ENCODE assay signal across 15 cellular contexts in the genomic region with DNA sequence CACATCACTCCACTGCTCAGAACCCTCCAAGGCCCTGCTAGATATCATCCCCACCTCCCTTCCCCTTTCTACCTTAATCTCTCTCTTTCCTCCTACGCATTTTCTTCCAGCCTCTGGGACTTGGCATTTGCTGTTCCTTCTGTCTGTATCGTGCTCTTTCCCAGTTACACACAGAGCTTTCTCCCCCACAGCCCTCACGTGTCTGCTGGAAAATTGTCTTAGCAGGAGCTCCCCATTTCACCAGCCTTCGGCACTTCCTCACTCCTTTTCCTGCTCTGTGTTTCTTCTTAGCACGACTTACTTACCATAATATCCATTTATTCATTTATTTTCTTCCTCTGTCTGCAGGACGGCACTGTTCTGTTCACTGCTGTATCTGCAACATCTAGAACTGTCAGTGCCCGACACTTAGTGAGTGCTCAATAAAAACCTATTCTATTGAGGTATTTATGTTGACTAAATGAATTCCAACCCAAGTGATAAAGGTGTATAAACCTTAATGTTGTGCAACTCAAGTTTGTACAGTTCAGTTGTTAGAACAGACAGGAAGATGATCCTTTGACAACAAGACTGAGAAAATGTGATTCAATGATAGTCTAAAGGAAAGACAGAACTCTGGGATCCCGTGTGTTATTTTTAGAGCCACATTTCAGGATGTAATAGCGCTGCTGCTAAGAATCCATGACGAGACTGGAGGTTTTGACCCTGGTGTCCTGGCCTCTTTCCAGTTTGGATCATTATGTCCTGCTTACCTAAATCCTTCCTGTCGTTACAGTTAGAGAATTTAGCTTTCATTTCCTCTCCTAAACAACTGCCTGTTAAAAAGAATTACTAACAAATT.
DNase-seq lines count a peak whose midpoint lies in the region; ATAC-seq and TF ChIP-seq lines count a peak whose summit lies in the region.
"Had no signal": no experiment of that assay in that cellular context is flagged by ENCODE, and none has a peak within 500 bp of the region (broad histone marks: within the 10 kb centered on the region; RNA-seq: fewer than 3 reads in every experiment).

No MANE protein-coding gene starts in this region.

- peaks cover 25% of the 10 kb centered on the region for H3K4me1 Mint-ChIP-seq in mesothelial cell of epicardium
- H3K4me1 Mint-ChIP-seq: central memory CD8-positive, alpha-beta T cell; T-helper 17 cell had no signal

- no peak overlapping the region for H3K4me3 Mint-ChIP-seq in mesothelial cell of epicardium
- H3K4me3 Mint-ChIP-seq: central memory CD8-positive, alpha-beta T cell; T-helper 17 cell had no signal

- no peaks in the 10 kb centered on the region for H3K9me3 ChIP-seq in A673 (ENCODE audit: low read depth, low read length, poor library complexity, severe bottlenecking)
- no peaks in the 10 kb centered on the region for H3K9me3 ChIP-seq in fibroblast of lung (ENCODE audit: control insufficient read depth, insufficient read depth, low read depth, low read length)
- H3K9me3 ChIP-seq: neutrophil had no signal

- no peaks in the 10 kb centered on the region for H4K20me1 ChIP-seq in fibroblast of lung (ENCODE audit: control insufficient read depth, extremely low read depth, insufficient read depth, low read length)

- H3K27me3 Mint-ChIP-seq in mesothelial cell of epicardium (ENCODE audit: low read depth), result no peaks in the 10 kb centered on the region
- H3K27me3 Mint-ChIP-seq: central memory CD8-positive, alpha-beta T cell; T-helper 17 cell had no signal

- in situ Hi-C loops in GM13976 (cut with MboI; ENCODE audit: low sequenced_read_pairs, unreplicated experiment), result no loop called here

- no peaks in the 10 kb centered on the region for H3K27me3 ChIP-seq in A673 (replicated peaks; ENCODE audit: insufficient read depth, low read depth, low read length, poor library complexity)
- no peaks in the 10 kb centered on the region for H3K27me3 ChIP-seq in fibroblast of lung (ENCODE audit: control insufficient read depth, insufficient read depth, low read length)
- H3K27me3 ChIP-seq: neutrophil had no signal

- no peaks in the 10 kb centered on the region for H3K9me3 Mint-ChIP-seq in mesothelial cell of epicardium

- peak overlapping the region; percentile 51 for H3K27ac Mint-ChIP-seq in mesothelial cell of epicardium
- H3K27ac Mint-ChIP-seq: T-helper 17 cell had no signal

- H3K36me3 Mint-ChIP-seq in mesothelial cell of epicardium, result no peaks in the 10 kb centered on the region

- H3K36me3 ChIP-seq in A673 (ENCODE audit: insufficient read depth, low read length, poor library complexity, severe bottlenecking) (no peaks in the 10 kb centered on the region), fibroblast of lung (ENCODE audit: control insufficient read depth, insufficient read depth, low read length) (no peaks in the 10 kb centered on the region)
- H3K36me3 ChIP-seq: neutrophil had no signal

- CTCF ChIA-PET in A673 (lab: Charles Lee), result no interaction called here

- BruUV-seq in A673 (replicated peaks; lab: Mats Ljungman, UMichigan), result no TSS peak

- H3K4me2 ChIP-seq in fibroblast of lung (ENCODE audit: extremely low read depth, insufficient read depth, low read length), result no peak overlapping the region

- DNase-seq in A673 (ENCODE audit: low spot score) (peak; percentile 48), LHCN-M2 (ENCODE audit: low read depth) (peak; percentile 61), fibroblast of lung (ENCODE audit: low read depth in 2 of 2) (peak; percentile 51 to 73), mesothelial cell of epicardium (ENCODE audit: low spot score in 2 of 2, unreplicated experiment in 2 of 2) (no peak), GM13976 (ENCODE audit: low spot score) (no peak), SHP77 (lab: John Stamatoyannopoulos, UW) (no peak)
- DNase-seq: activated CD8-positive, alpha-beta memory T cell treated with anti-CD3 and anti-CD28 coated beads, Interleukin-2, amount 50 U/mL, for 48 hours; Kasumi-1; NCI-H82; T-helper 17 cell had no signal

- ATAC-seq in HG03108 (IDR thresholded peaks at IDR 0.05; ENCODE audit: unreplicated experiment) (no peak), HG02678 (IDR thresholded peaks at IDR 0.05; ENCODE audit: unreplicated experiment) (no peak)
- ATAC-seq: GM12878, T-helper 17 cell had no signal

- POLR2A ChIA-PET in A673 (lab: Charles Lee; ENCODE audit: low non-redundant PET), result no interaction called here

- no peak overlapping the region for H3K9ac ChIP-seq in fibroblast of lung (ENCODE audit: insufficient read depth, low read length)

- H3K4me1 ChIP-seq in A673 (ENCODE audit: insufficient read depth, low read length, poor library complexity, severe bottlenecking) (peaks cover 15% of the 10 kb centered on the region), fibroblast of lung (ENCODE audit: control insufficient read depth, extremely low read depth, insufficient read depth, low read length) (peaks cover 3% of the 10 kb centered on the region)

- intact Hi-C loops in A673 (cut with micrococcal nuclease; ENCODE audit: unreplicated experiment), result no loop called here

- H3K4me3 ChIP-seq in A673 (ENCODE audit: low read depth, low read length, poor library complexity, severe bottlenecking) (no peak overlapping the region), fibroblast of lung (replicated peaks in 1 of 4; ENCODE audit: control extremely low read depth in 1 of 4, insufficient read depth in 1 of 4, low read depth in 3 of 4, low read length in 4 of 4) (no peak overlapping the region)
- H3K4me3 ChIP-seq: GM12878 had no signal

- H2AFZ ChIP-seq in fibroblast of lung (ENCODE audit: low read length), result no peak overlapping the region

- no peaks in the 10 kb centered on the region for H3K79me2 ChIP-seq in fibroblast of lung (ENCODE audit: control insufficient read depth, insufficient read depth, low read length)

- H3K27ac ChIP-seq in A673 (ENCODE audit: low read depth, low read length, poor library complexity, severe bottlenecking) (no peak overlapping the region), fibroblast of lung (ENCODE audit: insufficient read depth, low read length) (no peak overlapping the region)
- H3K27ac ChIP-seq: neutrophil had no signal

- no peak for TF ChIP-seq CTCF in A673 (conservative IDR thresholded peaks at IDR 0.05; ENCODE audit: low read depth, low read length)
- TF ChIP-seq CTCF in fibroblast of lung (conservative IDR thresholded peaks at IDR 0.05 in 1 of 2, IDR thresholded peaks at IDR 0.05 in 1 of 2; ENCODE audit: low read depth in 1 of 2, low read length in 2 of 2), result no peak
- no peak for TF ChIP-seq CTCF in mesothelial cell of epicardium (IDR thresholded peaks at IDR 0.05; ENCODE audit: unreplicated experiment)
- no peak for TF ChIP-seq CTCF in GM13976 (IDR thresholded peaks at IDR 0.05; ENCODE audit: borderline replicate concordance, control extremely low read depth, extremely low read depth, insufficient read depth, missing control alignments)

Comparison
In these comparisons a context has a peak if more than half of its experiments do, and no peak if none do; other contexts are left out.
1. DNase-seq: peak in A673 (single experiment), LHCN-M2 (single experiment) and fibroblast of lung (2 of 2); none in mesothelial cell of epicardium (0 of 2), GM13976 (single experiment) and SHP77 (0 of 2).